ENCODE assay signal across 15 cellular contexts in the genomic region with DNA sequence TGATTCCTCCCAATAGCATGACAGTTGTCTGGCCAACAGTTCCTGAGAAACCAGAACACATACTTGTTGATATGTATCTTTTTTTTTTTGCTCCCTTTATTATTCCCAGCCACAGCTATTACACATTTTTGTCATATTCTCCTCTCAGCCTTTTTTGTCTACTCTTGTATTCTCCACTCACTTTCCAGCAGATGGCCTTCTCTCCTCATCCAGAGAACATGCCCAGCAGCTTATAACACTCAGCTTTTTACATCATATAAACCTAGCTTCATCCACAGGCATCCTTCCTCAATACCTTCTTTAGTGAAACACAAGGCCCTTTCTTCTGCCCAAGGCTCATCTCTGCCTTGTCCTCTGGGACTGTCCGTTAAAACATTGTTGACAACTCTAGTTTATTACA.
DNase-seq lines count a peak whose midpoint lies in the region; ATAC-seq and TF ChIP-seq lines count a peak whose summit lies in the region.
"Had no signal": no experiment of that assay in that cellular context is flagged by ENCODE, and none has a peak within 500 bp of the region (broad histone marks: within the 10 kb centered on the region; RNA-seq: fewer than 3 reads in every experiment).

No MANE protein-coding gene starts in this region.

- peaks cover 4% of the 10 kb centered on the region for H3K27me3 Mint-ChIP-seq in activated T-helper 1 cell treated with anti-CD3 and anti-CD28 coated beads, Interleukin-12 subunit alpha, Interleukin-12 subunit beta, Interleukin-2, Interleukin-4 antibody, amounts not matched to agents 30 ng/mL and 10 ng/mL and 1 ng/mL, durations not matched to agents 14 hours and 24 hours and 36 hours (ENCODE audit: insufficient read depth)

- ATAC-seq in HG02759 (IDR thresholded peaks at IDR 0.05; ENCODE audit: unreplicated experiment) (no peak), upper lobe of right lung (no peak)
- ATAC-seq: activated CD4-positive, CD25-positive, alpha-beta regulatory T cell treated with anti-CD3 and anti-CD28 coated beads, Interleukin-2, amount 50 U/mL, for 24 hours had no signal

- no peak overlapping the region for H3K27ac ChIP-seq in upper lobe of right lung
- H3K27ac ChIP-seq: skin epidermis had no signal

- no peaks in the 10 kb centered on the region for H3K9me3 ChIP-seq in upper lobe of right lung
- H3K9me3 ChIP-seq: HAP-1 had no signal

- no peaks in the 10 kb centered on the region for H3K4me1 Mint-ChIP-seq in activated T-helper 1 cell treated with anti-CD3 and anti-CD28 coated beads, Interleukin-12 subunit alpha, Interleukin-12 subunit beta, Interleukin-2, Interleukin-4 antibody, amounts not matched to agents 30 ng/mL and 10 ng/mL and 1 ng/mL, durations not matched to agents 14 hours and 24 hours and 36 hours (ENCODE audit: low read depth)

- H3K36me3 Mint-ChIP-seq in activated T-helper 1 cell treated with anti-CD3 and anti-CD28 coated beads, Interleukin-12 subunit alpha, Interleukin-12 subunit beta, Interleukin-2, Interleukin-4 antibody, amounts not matched to agents 30 ng/mL and 10 ng/mL and 1 ng/mL, durations not matched to agents 14 hours and 24 hours and 36 hours (ENCODE audit: low read depth), result no peaks in the 10 kb centered on the region

- TF ChIP-seq CTCF in AG09319 (IDR thresholded peaks at IDR 0.05; ENCODE audit: low read depth, low read length) (peak; percentile 24), fibroblast of mammary gland (conservative IDR thresholded peaks at IDR 0.05; ENCODE audit: control insufficient read depth, insufficient read depth, low read depth, low read length) (peak; percentile 16), upper lobe of right lung (IDR thresholded peaks at IDR 0.05) (no peak)

- H3K4me1 ChIP-seq in upper lobe of right lung, result no peaks in the 10 kb centered on the region

- no peak overlapping the region for H3K4me3 ChIP-seq in fibroblast of mammary gland (ENCODE audit: control insufficient read depth, low read depth, low read length)
- H3K4me3 ChIP-seq in upper lobe of right lung, result no peak overlapping the region
- H3K4me3 ChIP-seq: HAP-1, skin epidermis had no signal

- H3K27me3 ChIP-seq in upper lobe of right lung, result no peaks in the 10 kb centered on the region

- no peaks in the 10 kb centered on the region for H3K9me3 Mint-ChIP-seq in activated T-helper 1 cell treated with anti-CD3 and anti-CD28 coated beads, Interleukin-12 subunit alpha, Interleukin-12 subunit beta, Interleukin-2, Interleukin-4 antibody, amounts not matched to agents 30 ng/mL and 10 ng/mL and 1 ng/mL, durations not matched to agents 14 hours and 24 hours and 36 hours

- H3K4me3 Mint-ChIP-seq in activated T-helper 1 cell treated with anti-CD3 and anti-CD28 coated beads, Interleukin-12 subunit alpha, Interleukin-12 subunit beta, Interleukin-2, Interleukin-4 antibody, amounts not matched to agents 30 ng/mL and 10 ng/mL and 1 ng/mL, durations not matched to agents 14 hours and 24 hours and 36 hours, result no peak overlapping the region

- intact Hi-C loops in activated T-helper 1 cell treated with anti-CD3 and anti-CD28 coated beads, Interleukin-12 subunit alpha, Interleukin-12 subunit beta, Interleukin-2, Interleukin-4 antibody, amounts not matched to agents 30 ng/mL and 10 ng/mL and 1 ng/mL, durations not matched to agents 14 hours and 24 hours and 36 hours (cut with micrococcal nuclease), result loop anchor here (1.0 kb wide), 1 partner anchor 51 kb away; no protein-coding TSS in a partner anchor
- intact Hi-C loops in upper lobe of right lung (cut with DNase I), result no loop called here

- no peak for DNase-seq in AG09319 (ENCODE audit: extremely low read depth, low read depth)
- peak; percentile 9 for DNase-seq in HPDE6-E6E7 (ENCODE audit: extremely low spot score)
- peak; percentile 8 for DNase-seq in SK-N-DZ (ENCODE audit: low spot score)
- peak; percentile 16 for DNase-seq in fibroblast of mammary gland (ENCODE audit: low read depth)
- no peak for DNase-seq in stimulated activated CD4-positive, alpha-beta T cell treated with anti-CD3 and anti-CD28 coated beads, Interleukin-1b, Interleukin-23, amount 100 ng/mL, for 48 hours
- no peak for DNase-seq in activated T-helper 1 cell treated with anti-CD3 and anti-CD28 coated beads, Interleukin-12 subunit alpha, Interleukin-12 subunit beta, Interleukin-2, Interleukin-4 antibody, amounts not matched to agents 30 ng/mL and 10 ng/mL and 1 ng/mL, durations not matched to agents 14 hours and 24 hours and 36 hours (ENCODE audit: low spot score)
- no peak for DNase-seq in upper lobe of right lung
- DNase-seq: DND-41, hypothalamus, midbrain, NCI-H1105 treated with DMSO at 0.1 percent for 48 hours had no signal

- no peak overlapping the region for H3K27ac Mint-ChIP-seq in activated T-helper 1 cell treated with anti-CD3 and anti-CD28 coated beads, Interleukin-12 subunit alpha, Interleukin-12 subunit beta, Interleukin-2, Interleukin-4 antibody, amounts not matched to agents 30 ng/mL and 10 ng/mL and 1 ng/mL, durations not matched to agents 14 hours and 24 hours and 36 hours

- H3K36me3 ChIP-seq in upper lobe of right lung, result no peaks in the 10 kb centered on the region
- H3K36me3 ChIP-seq: HAP-1 had no signal

Comparison
In these comparisons a context has a peak if more than half of its experiments do, and no peak if none do; other contexts are left out.
1. DNase-seq: peak in HPDE6-E6E7 (single experiment), SK-N-DZ (single experiment) and fibroblast of mammary gland (single experiment); none in AG09319 (single experiment), stimulated activated CD4-positive, alpha-beta T cell treated with anti-CD3 and anti-CD28 coated beads, Interleukin-1b, Interleukin-23, amount 100 ng/mL, for 48 hours (single experiment), activated T-helper 1 cell treated with anti-CD3 and anti-CD28 coated beads, Interleukin-12 subunit alpha, Interleukin-12 subunit beta, Interleukin-2, Interleukin-4 antibody, amounts not matched to agents 30 ng/mL and 10 ng/mL and 1 ng/mL, durations not matched to agents 14 hours and 24 hours and 36 hours (single experiment) and upper lobe of right lung (single experiment).